Comparison of ENCODE assay signal across 9 cellular contexts in genomic region chr12:40691913-40692616, GRCh38. TPM values are rescaled to one million over a fixed set of nuclear protein-coding genes. Genes with fewer than 3 reads are reported as not detected.
DNase-seq lines count a peak whose midpoint lies in the region; ATAC-seq and TF ChIP-seq lines count a peak whose summit lies in the region.
"Had no signal": no experiment of that assay in that cellular context is flagged by ENCODE, and none has a peak within 500 bp of the region (broad histone marks: within the 10 kb centered on the region; RNA-seq: fewer than 3 reads in every experiment).

Gene CNTN1, plus strand, starts transcription at chr12:40692439.

- CTCF ChIA-PET in activated CD4-positive, alpha-beta T cell treated with anti-CD3 and anti-CD28 coated beads, Interleukin-2, amount 10 ng/mL, durations not matched to agents 7 days and 5 days (lab: Charles Lee) = no interaction called here

- H3K36me3 Mint-ChIP-seq in activated CD4-positive, alpha-beta T cell treated with anti-CD3 and anti-CD28 coated beads, Interleukin-2, amount 10 ng/mL, durations not matched to agents 7 days and 5 days (ENCODE audit: low read depth) = no peaks in the 10 kb centered on the region

- H3K9me3 ChIP-seq in breast epithelium (no peaks in the 10 kb centered on the region), iPS-18c (ENCODE audit: control insufficient read depth, insufficient read depth, low read length) (no peaks in the 10 kb centered on the region), skeletal muscle satellite cell (replicated peaks; ENCODE audit: low read length) (no peaks in the 10 kb centered on the region)

- H3K4me3 ChIP-seq in breast epithelium (peak within 1 kb of the TSS; percentile 52 to 88 (median 69)), iPS-18c (ENCODE audit: insufficient read depth, low read depth, low read length) (peak within 1 kb of the TSS; percentile 75), skeletal muscle satellite cell (ENCODE audit: low read length) (peak within 1 kb of the TSS; percentile 8)

- intact Hi-C loops in breast epithelium (cut with DNase I; ENCODE audit: low total_unique reads) = no loop called here

- ATAC-seq in HG02970 (IDR thresholded peaks at IDR 0.05; ENCODE audit: low FRiP score, unreplicated experiment) = no peak

- peak; percentile 3 for DNase-seq in activated CD4-positive, alpha-beta T cell treated with anti-CD3 and anti-CD28 coated beads for 48 hours
- DNase-seq in activated CD4-positive, alpha-beta T cell treated with anti-CD3 and anti-CD28 coated beads, Interleukin-2, amount 10 ng/mL, durations not matched to agents 7 days and 5 days = no peak
- DNase-seq in NCI-H1417 treated with DMSO at 0.1 percent for 48 hours (lab: John Stamatoyannopoulos, UW) (peak; percentile 83), breast epithelium (ENCODE audit: low spot score in 2 of 2) (peak; percentile 38 to 51), UCSD-AML1 (lab: John Stamatoyannopoulos, UW; ENCODE audit: unreplicated experiment) (no peak)

- H3K36me3 ChIP-seq in breast epithelium = no peaks in the 10 kb centered on the region
- no peaks in the 10 kb centered on the region for H3K36me3 ChIP-seq in skeletal muscle satellite cell (ENCODE audit: insufficient read depth, low read length)

- H3K4me1 Mint-ChIP-seq in activated CD4-positive, alpha-beta T cell treated with anti-CD3 and anti-CD28 coated beads, Interleukin-2, amount 10 ng/mL, durations not matched to agents 7 days and 5 days = no peaks in the 10 kb centered on the region

- POLR2A ChIA-PET in activated CD4-positive, alpha-beta T cell treated with anti-CD3 and anti-CD28 coated beads, Interleukin-2, amount 10 ng/mL, durations not matched to agents 7 days and 5 days (lab: Charles Lee) = no interaction called here

- no peak within 1 kb of the TSS for H3K9ac ChIP-seq in skeletal muscle satellite cell (ENCODE audit: low read depth, low read length)

- peaks cover 2% of the 10 kb centered on the region for H3K9me3 Mint-ChIP-seq in activated CD4-positive, alpha-beta T cell treated with anti-CD3 and anti-CD28 coated beads, Interleukin-2, amount 10 ng/mL, durations not matched to agents 7 days and 5 days

- peak within 1 kb of the TSS in 1 of 2 donors; percentile 55 for H3K27ac ChIP-seq in breast epithelium

- TF ChIP-seq CTCF in breast epithelium (IDR thresholded peaks at IDR 0.05) = no peak

- H3K27ac Mint-ChIP-seq in activated CD4-positive, alpha-beta T cell treated with anti-CD3 and anti-CD28 coated beads, Interleukin-2, amount 10 ng/mL, durations not matched to agents 7 days and 5 days = no peak within 1 kb of the TSS

- H3K27me3 Mint-ChIP-seq in activated CD4-positive, alpha-beta T cell treated with anti-CD3 and anti-CD28 coated beads, Interleukin-2, amount 10 ng/mL, durations not matched to agents 7 days and 5 days = peaks cover 26% of the 10 kb centered on the region

- H3K27me3 ChIP-seq in breast epithelium (peaks cover 0 to 13% of the 10 kb centered on the region in 2 donors), skeletal muscle satellite cell (ENCODE audit: control insufficient read depth, insufficient read depth, low read length) (peaks cover 8% of the 10 kb centered on the region)

- no peak within 1 kb of the TSS for H3K4me3 Mint-ChIP-seq in activated CD4-positive, alpha-beta T cell treated with anti-CD3 and anti-CD28 coated beads, Interleukin-2, amount 10 ng/mL, durations not matched to agents 7 days and 5 days

- no peak for TF ChIP-seq POLR2A in breast epithelium (IDR thresholded peaks at IDR 0.05)

- H3K4me1 ChIP-seq in breast epithelium = no peaks in the 10 kb centered on the region
- no peaks in the 10 kb centered on the region for H3K4me1 ChIP-seq in skeletal muscle satellite cell (ENCODE audit: control insufficient read depth, insufficient read depth, low read length)

- peak within 1 kb of the TSS; percentile 24 for H3K4me2 ChIP-seq in skeletal muscle satellite cell (ENCODE audit: low read length)

RNA-seq across cellular contexts. Expression of gene CNTN1, which starts in this region (rescaled TPM):
- not detected for total RNA-seq in activated CD4-positive, alpha-beta T cell treated with anti-CD3 and anti-CD28 coated beads, Interleukin-2, amount 10 ng/mL, durations not matched to agents 7 days and 5 days
- 10 to 100 TPM in 1 of 3 donors, 1 to 10 TPM in 2; 1.1 to 16.4 (median 7.2) TPM for total RNA-seq in breast epithelium
- under 0.01 TPM in 2 replicates for total RNA-seq in skeletal muscle satellite cell (2012; rRNA removed)
- total RNA-seq: T-helper 1 cell treated with Interleukin-12 subunit alpha and Interleukin-12 subunit beta and Interleukin-4 antibody, amounts not matched to agents 30 ng/mL and 1 ng/mL, for 36 hours had no signal

Comparison
In these comparisons a context has a peak if more than half of its experiments do, and no peak if none do; other contexts are left out.
1. DNase-seq: peak in activated CD4-positive, alpha-beta T cell treated with anti-CD3 and anti-CD28 coated beads for 48 hours (single experiment), NCI-H1417 treated with DMSO at 0.1 percent for 48 hours (single experiment) and breast epithelium (2 of 2); none in activated CD4-positive, alpha-beta T cell treated with anti-CD3 and anti-CD28 coated beads, Interleukin-2, amount 10 ng/mL, durations not matched to agents 7 days and 5 days (single experiment) and UCSD-AML1 (single experiment).
2. H3K4me3 ChIP-seq: peak in every context shown above with its lines; median percentile 75 in iPS-18c; 69 in breast epithelium; 8 in skeletal muscle satellite cell.